ENCODE assay signal across 9 cellular contexts in genomic region chr9:15873573-15874177, GRCh38.
DNase-seq lines count a peak whose midpoint lies in the region; ATAC-seq lines count a peak whose summit lies in the region.
"Had no signal": no experiment of that assay in that cellular context is flagged by ENCODE, and none has a peak within 500 bp of the region (broad histone marks: within the 10 kb centered on the region; RNA-seq: fewer than 3 reads in every experiment).

No MANE protein-coding gene starts in this region.

- no peaks in the 10 kb centered on the region for H3K27me3 Mint-ChIP-seq in stimulated activated naive CD8-positive, alpha-beta T cell treated with anti-CD3 and anti-CD28 coated beads, Interleukin-15, amount 100 ng/mL, for 72 hours

- peak; percentile 50 for DNase-seq in DMS53 (lab: John Stamatoyannopoulos, UW)
- DNase-seq in DMS53 treated with DMSO at 0.1 percent for 48 hours (lab: John Stamatoyannopoulos, UW; ENCODE audit: unreplicated experiment), result no peak
- peak; percentile 6 for DNase-seq in H7
- peak; percentile 43 to 70 for DNase-seq in NCI-H1930 (lab: John Stamatoyannopoulos, UW)
- DNase-seq in astrocyte of the hippocampus (ENCODE audit: low read depth, low spot score), result peak; percentile 76
- DNase-seq in left colon, result no peak
- no peak for DNase-seq in stimulated activated naive CD8-positive, alpha-beta T cell treated with anti-CD3 and anti-CD28 coated beads, Interleukin-15, amount 100 ng/mL, for 72 hours
- no peak for DNase-seq in central memory CD4-positive, alpha-beta T cell

- H3K27ac Mint-ChIP-seq in stimulated activated naive CD8-positive, alpha-beta T cell treated with anti-CD3 and anti-CD28 coated beads, Interleukin-15, amount 100 ng/mL, for 72 hours, result no peak overlapping the region

- intact Hi-C loops in left colon (cut with DNase I, micrococcal nuclease), result loop anchor here in 1 of 2 donors (10.0 kb wide), 2 partner anchors 261 to 391 kb away; no protein-coding TSS in a partner anchor

- ATAC-seq in left colon, result peak; percentile 46
- ATAC-seq in stimulated activated naive CD8-positive, alpha-beta T cell treated with anti-CD3 and anti-CD28 coated beads, Interleukin-15, amount 100 ng/mL, for 72 hours, result no peak

- no peak overlapping the region for H3K4me3 Mint-ChIP-seq in stimulated activated naive CD8-positive, alpha-beta T cell treated with anti-CD3 and anti-CD28 coated beads, Interleukin-15, amount 100 ng/mL, for 72 hours

- no peaks in the 10 kb centered on the region for H3K9me3 Mint-ChIP-seq in stimulated activated naive CD8-positive, alpha-beta T cell treated with anti-CD3 and anti-CD28 coated beads, Interleukin-15, amount 100 ng/mL, for 72 hours

- H3K36me3 ChIP-seq in H7 (replicated peaks; ENCODE audit: control insufficient read depth, insufficient read depth, low read length), result no peaks in the 10 kb centered on the region
- H3K36me3 ChIP-seq: BLaER1 treated with 17β-estradiol and CSF1 and Interleukin-3, amounts not matched to agents 10 nM and 100 nM had no signal

- H3K4me1 Mint-ChIP-seq in stimulated activated naive CD8-positive, alpha-beta T cell treated with anti-CD3 and anti-CD28 coated beads, Interleukin-15, amount 100 ng/mL, for 72 hours, result no peaks in the 10 kb centered on the region

- H3K27me3 ChIP-seq in H7 (ENCODE audit: control insufficient read depth, insufficient read depth, low read length), result no peaks in the 10 kb centered on the region
- H3K27me3 ChIP-seq: BLaER1 treated with 17β-estradiol and CSF1 and Interleukin-3, amounts not matched to agents 10 nM and 100 nM had no signal

- no peak overlapping the region for H3K4me3 ChIP-seq in H7 (ENCODE audit: insufficient read depth, low read depth, low read length)
- H3K4me3 ChIP-seq: BLaER1 treated with 17β-estradiol and CSF1 and Interleukin-3, amounts not matched to agents 10 nM and 100 nM had no signal

Comparison
In these comparisons a context has a peak if more than half of its experiments do, and no peak if none do; other contexts are left out.
1. DNase-seq: peak in DMS53 (single experiment), H7 (single experiment), NCI-H1930 (2 of 2) and astrocyte of the hippocampus (single experiment); none in DMS53 treated with DMSO at 0.1 percent for 48 hours (single experiment), left colon (0 of 2), stimulated activated naive CD8-positive, alpha-beta T cell treated with anti-CD3 and anti-CD28 coated beads, Interleukin-15, amount 100 ng/mL, for 72 hours (0 of 2) and central memory CD4-positive, alpha-beta T cell (single experiment).